8 cellular contexts compared by ENCODE assay signal in genomic region chr9:36189978-36190377, GRCh38. TPM values are rescaled to one million over a fixed set of nuclear protein-coding genes. Genes with fewer than 3 reads are reported as not detected.
DNase-seq lines count a peak whose midpoint lies in the region; ATAC-seq, FAIRE-seq and TF ChIP-seq lines count a peak whose summit lies in the region.

No MANE protein-coding gene starts in this region.

- H3K9ac ChIP-seq in adipocyte (ENCODE audit: low read length) (peak overlapping the region; percentile 97), HepG2 (ENCODE audit: insufficient read depth, low read depth, low read length) (peak overlapping the region; percentile 90)

- H2AFZ ChIP-seq in HepG2 (ENCODE audit: low read length), result peak overlapping the region; percentile 96

- H3K27ac ChIP-seq in cardiac muscle cell (peak overlapping the region; percentile 94), HepG2 (ENCODE audit: extremely low read length, insufficient read depth, low read length) (peak overlapping the region; percentile 76), transverse colon (peak overlapping the region; percentile 90 to 96 (median 92))

- no peak for FAIRE-seq in HepG2 (lab: Jason Lieb, UNC)

- peak overlapping the region; percentile 87 for H3K4me2 ChIP-seq in HepG2 (ENCODE audit: low read depth, low read length)

- ATAC-seq in left ventricle myocardium superior, result no peak
- ATAC-seq in HepG2, result no peak
- ATAC-seq in GM21717 (IDR thresholded peaks at IDR 0.05; ENCODE audit: unreplicated experiment), result no peak
- ATAC-seq in HG02623 (IDR thresholded peaks at IDR 0.05; ENCODE audit: unreplicated experiment), result no peak
- ATAC-seq in GM18517 (IDR thresholded peaks at IDR 0.05; ENCODE audit: unreplicated experiment), result no peak

- BruUV-seq in HepG2 (replicated peaks; lab: Mats Ljungman, UMichigan), result TSS peak; percentile 95

- CTCF ChIA-PET in HepG2 (lab: Yijun Ruan, JAX; ENCODE audit: low intra/inter-chr PET ratio, low total read pairs), result no interaction called here

- POLR2A ChIA-PET in HepG2 (lab: Yijun Ruan, JAX), result interaction anchor here (0.7 to 5.3 kb wide), 24 partner anchors 8 to 377 kb away, joined by 3 to 62 read pairs (median 5); partner anchors contain the start of gene GNE

- H3K4me3 ChIP-seq in cardiac muscle cell (peak overlapping the region; percentile 68), adipocyte (ENCODE audit: low read length) (peak overlapping the region; percentile 91), HepG2 (replicated peaks in 1 of 3; ENCODE audit: insufficient read depth in 1 of 3, low read depth in 2 of 3, low read length in 3 of 3) (peak overlapping the region; percentile 27 to 86 (median 84)), transverse colon (peak overlapping the region; percentile 59 to 96 (median 78))

- intact Hi-C loops in left ventricle myocardium superior (cut with micrococcal nuclease) (no loop called here), HepG2 (cut with micrococcal nuclease; ENCODE audit: unreplicated experiment) (no loop called here), transverse colon (cut with DNase I; ENCODE audit: low total_unique reads) (no loop called here)

- in situ Hi-C loops in HepG2 (cut with HindIII; ENCODE audit: extremely low pct_ligation_motif_present, low pct_unique_long_range_greater_than_20kb) (no loop called here), transverse colon (cut with MboI; ENCODE audit: low pct_ligation_motif_present in 1 of 4, low pct_unique_long_range_greater_than_20kb in 1 of 4, low sequenced_read_pairs in 3 of 4) (no loop called here)

- TF ChIP-seq CTCF in cardiac muscle cell (IDR thresholded peaks at IDR 0.05; ENCODE audit: low read depth, low read length) (no peak), HepG2 (CRISPR knock-in tag; IDR thresholded peaks at IDR 0.05) (no peak), transverse colon (IDR thresholded peaks at IDR 0.05) (no peak)

- no peaks in the 10 kb centered on the region for H3K36me3 ChIP-seq in cardiac muscle cell
- no peaks in the 10 kb centered on the region for H3K36me3 ChIP-seq in adipocyte (ENCODE audit: control insufficient read depth, insufficient read depth, low read length, severe bottlenecking)
- 0 out of 5 replicates have a peak, but pooled peaks cover 0 to 1% of the 10 kb centered on the region in 2 experiments for H3K36me3 ChIP-seq in HepG2 (replicated peaks in 1 of 2; ENCODE audit: control insufficient read depth in 1 of 2, insufficient read depth in 2 of 2, low read length in 2 of 2)
- no peaks in the 10 kb centered on the region for H3K36me3 ChIP-seq in transverse colon

- peaks cover 41% of the 10 kb centered on the region for H3K4me1 ChIP-seq in cardiac muscle cell (ENCODE audit: low read depth)
- peaks cover 46% of the 10 kb centered on the region for H3K4me1 ChIP-seq in adipocyte (ENCODE audit: control insufficient read depth, insufficient read depth, low read length)
- H3K4me1 ChIP-seq in HepG2 (ENCODE audit: insufficient read depth, low read length), result peaks cover 36% of the 10 kb centered on the region
- H3K4me1 ChIP-seq in transverse colon, result peaks cover 25 to 41% (median 31%) of the 10 kb centered on the region in 4 donors

- no peak for TF ChIP-seq RAD21 in HepG2 (CRISPR knock-in tag; IDR thresholded peaks at IDR 0.05)

- 2% methylated on average over 9 of the region's 9 CpGs for WGBS in HepG2 (ENCODE audit: low lambda C conversion rate)
- WGBS in transverse colon (ENCODE audit: low coverage in 1 of 2), 2 donors, result 0 to 7% methylated on average over 5 to 9 of the region's 9 CpGs

- H3K9me3 ChIP-seq in cardiac muscle cell (ENCODE audit: low read depth) (no peaks in the 10 kb centered on the region), adipocyte (ENCODE audit: control insufficient read depth, low read length) (no peaks in the 10 kb centered on the region), HepG2 (ENCODE audit: low read length) (no peaks in the 10 kb centered on the region), transverse colon (no peaks in the 10 kb centered on the region)

- H3K27me3 ChIP-seq in cardiac muscle cell (no peaks in the 10 kb centered on the region), adipocyte (replicated peaks; ENCODE audit: control insufficient read depth, insufficient read depth, low read length) (no peaks in the 10 kb centered on the region), HepG2 (ENCODE audit: control insufficient read depth in 1 of 2, insufficient read depth in 2 of 2, low read length in 2 of 2) (no peaks in the 10 kb centered on the region; a peak in 1 of 5 replicates), transverse colon (no peaks in the 10 kb centered on the region)

- H4K20me1 ChIP-seq in HepG2 (ENCODE audit: insufficient read depth, low read length), result peaks cover 14% of the 10 kb centered on the region

- peak in 1 of 2 donors; percentile 29 for DNase-seq in cardiac muscle cell (ENCODE audit: low read depth in 1 of 2, low spot score in 1 of 2)
- DNase-seq in left ventricle myocardium superior, result no peak
- DNase-seq in adipocyte (ENCODE audit: low read depth), result peak; percentile 24
- DNase-seq in HepG2 (ENCODE audit: low spot score), result no peak
- DNase-seq in transverse colon, result peak; percentile 32

- no peak for TF ChIP-seq POLR2A in HepG2 (IDR thresholded peaks at IDR 0.05; ENCODE audit: insufficient read depth in 1 of 2, low read depth in 2 of 2, low read length in 2 of 2)
- TF ChIP-seq POLR2A in transverse colon (IDR thresholded peaks at IDR 0.05), result no peak

- TF ChIP-seq EP300 in HepG2 (IDR thresholded peaks at IDR 0.05; ENCODE audit: low read depth in 2 of 2, low read length in 2 of 2) (no peak), HepG2 (CRISPR knock-in tag; IDR thresholded peaks at IDR 0.05; ENCODE audit: borderline replicate concordance) (no peak), transverse colon (IDR thresholded peaks at IDR 0.05; ENCODE audit: low read depth) (no peak)

- H3K79me2 ChIP-seq in HepG2 (ENCODE audit: insufficient read depth, low read length), result peaks cover 37% of the 10 kb centered on the region

RNA-seq across cellular contexts. Expression of gene CLTA, which starts 0.7 kb away (rescaled TPM):
- total RNA-seq in cardiac muscle cell, result 236 TPM in 2 replicates
- 118 and 147 TPM in 2 replicates for polyA plus RNA-seq in cardiac muscle cell
- total RNA-seq in left ventricle myocardium superior, result 60.7 TPM
- 222 and 227 TPM in 2 replicates for total RNA-seq in HepG2 (2016; rRNA removed; fragmentation: Illumina TruSeq; extraction: Trizol)
- total RNA-seq in HepG2 (2016; cell fraction: cytosol; rRNA removed; fragmentation: Illumina TruSeq; extraction: Trizol; ENCODE audit: low read depth), result 77.4 and 77.5 TPM in 2 replicates
- 223 and 230 TPM in 2 replicates for total RNA-seq in HepG2 (2016; cell fraction: insoluble cytoplasmic fraction; rRNA removed; fragmentation: Illumina TruSeq; extraction: Trizol)
- total RNA-seq in HepG2 (2016; cell fraction: membrane; rRNA removed; fragmentation: Illumina TruSeq; extraction: Trizol), result 134 and 142 TPM in 2 replicates
- 66.4 and 74.6 TPM in 2 replicates for total RNA-seq in HepG2 (2016; cell fraction: nucleus; rRNA removed; fragmentation: Illumina TruSeq; extraction: Trizol)
- polyA plus RNA-seq in HepG2 (2011; rRNA removed), result 110 and 143 TPM in 2 replicates
- polyA plus RNA-seq in HepG2 (2011; cell fraction: cytosol; rRNA removed), result 131 and 141 TPM in 2 replicates
- 33.5 and 40.0 TPM in 2 replicates for polyA plus RNA-seq in HepG2 (2011; cell fraction: nucleus; rRNA removed)
- 138 and 142 TPM in 2 replicates for polyA plus RNA-seq in HepG2 (2012)
- 80.6 and 83.8 TPM in 2 replicates for polyA plus RNA-seq in HepG2 (2016; cell fraction: cytosol; fragmentation: Illumina TruSeq; extraction: Trizol; ENCODE audit: low read depth)
- polyA plus RNA-seq in HepG2 (2016; cell fraction: insoluble cytoplasmic fraction; fragmentation: Illumina TruSeq; extraction: Trizol; ENCODE audit: low read depth), result 243 and 252 TPM in 2 replicates
- 122 and 129 TPM in 2 replicates for polyA plus RNA-seq in HepG2 (2016; cell fraction: membrane; fragmentation: Illumina TruSeq; extraction: Trizol; ENCODE audit: low read depth)
- 116 and 119 TPM in 2 replicates for polyA plus RNA-seq in HepG2 (2016; cell fraction: nucleus; fragmentation: Illumina TruSeq; extraction: Trizol; ENCODE audit: insufficient read depth, low read depth)
- polyA minus RNA-seq in HepG2 (2011; rRNA and poly(A)+ RNA removed; ENCODE audit: low replicate concordance), result 57.2 and 96.3 TPM in 2 replicates
- 62.5 and 79.0 TPM in 2 replicates for polyA minus RNA-seq in HepG2 (2011; cell fraction: cytosol; rRNA and poly(A)+ RNA removed)
- 17.6 and 26.5 TPM in 2 replicates for polyA minus RNA-seq in HepG2 (2011; cell fraction: nucleus; rRNA and poly(A)+ RNA removed)
- total RNA-seq in transverse colon, result 100 to 1,000 TPM; 163 to 308 (median 217) TPM

RNA-seq across cellular contexts. Expression of gene CCIN, which starts 20.8 kb away (rescaled TPM):
- 0.39 TPM in 1 of 2 replicates, not detected in the other for total RNA-seq in cardiac muscle cell
- not detected in 2 replicates for polyA plus RNA-seq in cardiac muscle cell
- total RNA-seq in left ventricle myocardium superior, result 0.17 TPM
- not detected in 2 replicates for total RNA-seq in HepG2 (2016; rRNA removed; fragmentation: Illumina TruSeq; extraction: Trizol)
- not detected in 2 replicates for total RNA-seq in HepG2 (2016; cell fraction: cytosol; rRNA removed; fragmentation: Illumina TruSeq; extraction: Trizol; ENCODE audit: low read depth)
- not detected in 2 replicates for total RNA-seq in HepG2 (2016; cell fraction: insoluble cytoplasmic fraction; rRNA removed; fragmentation: Illumina TruSeq; extraction: Trizol)
- total RNA-seq in HepG2 (2016; cell fraction: membrane; rRNA removed; fragmentation: Illumina TruSeq; extraction: Trizol), result not detected in 2 replicates
- not detected in 2 replicates for total RNA-seq in HepG2 (2016; cell fraction: nucleus; rRNA removed; fragmentation: Illumina TruSeq; extraction: Trizol)
- polyA plus RNA-seq in HepG2 (2011; rRNA removed), result not detected in 2 replicates
- 0.04 TPM in 1 of 2 replicates, not detected in the other for polyA plus RNA-seq in HepG2 (2011; cell fraction: cytosol; rRNA removed)
- 0.07 TPM in 1 of 2 replicates, not detected in the other for polyA plus RNA-seq in HepG2 (2011; cell fraction: nucleus; rRNA removed)
- polyA plus RNA-seq in HepG2 (2012), result not detected in 2 replicates
- not detected in 2 replicates for polyA plus RNA-seq in HepG2 (2016; cell fraction: cytosol; fragmentation: Illumina TruSeq; extraction: Trizol; ENCODE audit: low read depth)
- polyA plus RNA-seq in HepG2 (2016; cell fraction: insoluble cytoplasmic fraction; fragmentation: Illumina TruSeq; extraction: Trizol; ENCODE audit: low read depth), result not detected in 2 replicates
- polyA plus RNA-seq in HepG2 (2016; cell fraction: membrane; fragmentation: Illumina TruSeq; extraction: Trizol; ENCODE audit: low read depth), result not detected in 2 replicates
- polyA plus RNA-seq in HepG2 (2016; cell fraction: nucleus; fragmentation: Illumina TruSeq; extraction: Trizol; ENCODE audit: insufficient read depth, low read depth), result not detected in 2 replicates
- not detected in 2 replicates for polyA minus RNA-seq in HepG2 (2011; rRNA and poly(A)+ RNA removed; ENCODE audit: low replicate concordance)
- not detected in 2 replicates for polyA minus RNA-seq in HepG2 (2011; cell fraction: cytosol; rRNA and poly(A)+ RNA removed)
- not detected in 2 replicates for polyA minus RNA-seq in HepG2 (2011; cell fraction: nucleus; rRNA and poly(A)+ RNA removed)
- not detected for total RNA-seq in transverse colon

RNA-seq across cellular contexts. Expression of gene GLIPR2, which starts 53.4 kb away (rescaled TPM):
- total RNA-seq in cardiac muscle cell, result 3.2 and 8.6 TPM in 2 replicates
- polyA plus RNA-seq in cardiac muscle cell, result 9.2 and 15.1 TPM in 2 replicates
- total RNA-seq in left ventricle myocardium superior, result 5.9 TPM
- total RNA-seq in HepG2 (2016; rRNA removed; fragmentation: Illumina TruSeq; extraction: Trizol), result 0.27 and 0.42 TPM in 2 replicates
- not detected in 2 replicates for total RNA-seq in HepG2 (2016; cell fraction: cytosol; rRNA removed; fragmentation: Illumina TruSeq; extraction: Trizol; ENCODE audit: low read depth)
- 0.50 and 0.52 TPM in 2 replicates for total RNA-seq in HepG2 (2016; cell fraction: insoluble cytoplasmic fraction; rRNA removed; fragmentation: Illumina TruSeq; extraction: Trizol)
- total RNA-seq in HepG2 (2016; cell fraction: membrane; rRNA removed; fragmentation: Illumina TruSeq; extraction: Trizol), result 0.21 and 0.40 TPM in 2 replicates
- 0.19 TPM in 1 of 2 replicates, not detected in the other for total RNA-seq in HepG2 (2016; cell fraction: nucleus; rRNA removed; fragmentation: Illumina TruSeq; extraction: Trizol)
- polyA plus RNA-seq in HepG2 (2011; rRNA removed), result 0.08 and 0.29 TPM in 2 replicates
- 0.07 and 0.22 TPM in 2 replicates for polyA plus RNA-seq in HepG2 (2011; cell fraction: cytosol; rRNA removed)
- polyA plus RNA-seq in HepG2 (2011; cell fraction: nucleus; rRNA removed), result 0.07 TPM in 1 of 2 replicates, not detected in the other
- 0.21 TPM in 1 of 2 replicates, not detected in the other for polyA plus RNA-seq in HepG2 (2012)
- polyA plus RNA-seq in HepG2 (2016; cell fraction: cytosol; fragmentation: Illumina TruSeq; extraction: Trizol; ENCODE audit: low read depth), result 0.07 and 0.14 TPM in 2 replicates
- polyA plus RNA-seq in HepG2 (2016; cell fraction: insoluble cytoplasmic fraction; fragmentation: Illumina TruSeq; extraction: Trizol; ENCODE audit: low read depth), result 0.35 and 0.75 TPM in 2 replicates
- 0.18 and 0.30 TPM in 2 replicates for polyA plus RNA-seq in HepG2 (2016; cell fraction: membrane; fragmentation: Illumina TruSeq; extraction: Trizol; ENCODE audit: low read depth)
- 0.25 and 0.44 TPM in 2 replicates for polyA plus RNA-seq in HepG2 (2016; cell fraction: nucleus; fragmentation: Illumina TruSeq; extraction: Trizol; ENCODE audit: insufficient read depth, low read depth)
- polyA minus RNA-seq in HepG2 (2011; rRNA and poly(A)+ RNA removed; ENCODE audit: low replicate concordance), result 0.23 TPM in 1 of 2 replicates, not detected in the other
- not detected in 2 replicates for polyA minus RNA-seq in HepG2 (2011; cell fraction: cytosol; rRNA and poly(A)+ RNA removed)
- polyA minus RNA-seq in HepG2 (2011; cell fraction: nucleus; rRNA and poly(A)+ RNA removed), result not detected in 2 replicates
- 10 to 100 TPM in 3 of 4 donors, 1 to 10 TPM in 1; 9.7 to 40.4 (median 26.7) TPM for total RNA-seq in transverse colon

Comparison
In these comparisons a context has a peak if more than half of its experiments do, and no peak if none do; other contexts are left out.
1. DNase-seq: peak in adipocyte (single experiment) and transverse colon (single experiment); none in left ventricle myocardium superior (single experiment) and HepG2 (single experiment).
2. Peak in every context shown above with its lines, with median percentiles within 50 percentile points of each other: H3K27ac ChIP-seq and H3K4me3 ChIP-seq.